1 cellular context compared by ENCODE assay signal in genomic region chr15:74795961-74796625, GRCh38.
TF ChIP-seq lines count a peak whose summit lies in the region.

No MANE protein-coding gene starts in this region.

TF ChIP-seq in GM12878, 131 proteins besides CTCF, POLR2A, EP300 and RAD21:
- TF ChIP-seq NR2F1 (conservative IDR thresholded peaks at IDR 0.05) (no peak), USF2 (IDR thresholded peaks at IDR 0.05; ENCODE audit: borderline replicate concordance, low read depth, low read length) (no peak), TCF7 (IDR thresholded peaks at IDR 0.05; ENCODE audit: borderline replicate concordance) (no peak), RCOR1 (conservative IDR thresholded peaks at IDR 0.05; ENCODE audit: low read depth, low read length) (no peak), ZBTB40 (IDR thresholded peaks at IDR 0.05; ENCODE audit: borderline replicate concordance) (no peak), POU2F2 (IDR thresholded peaks at IDR 0.05; ENCODE audit: borderline replicate concordance, low read depth, low read length) (no peak)
TF ChIP-seq in GM12878: peak in this region for 0.
